In the genomic region with DNA sequence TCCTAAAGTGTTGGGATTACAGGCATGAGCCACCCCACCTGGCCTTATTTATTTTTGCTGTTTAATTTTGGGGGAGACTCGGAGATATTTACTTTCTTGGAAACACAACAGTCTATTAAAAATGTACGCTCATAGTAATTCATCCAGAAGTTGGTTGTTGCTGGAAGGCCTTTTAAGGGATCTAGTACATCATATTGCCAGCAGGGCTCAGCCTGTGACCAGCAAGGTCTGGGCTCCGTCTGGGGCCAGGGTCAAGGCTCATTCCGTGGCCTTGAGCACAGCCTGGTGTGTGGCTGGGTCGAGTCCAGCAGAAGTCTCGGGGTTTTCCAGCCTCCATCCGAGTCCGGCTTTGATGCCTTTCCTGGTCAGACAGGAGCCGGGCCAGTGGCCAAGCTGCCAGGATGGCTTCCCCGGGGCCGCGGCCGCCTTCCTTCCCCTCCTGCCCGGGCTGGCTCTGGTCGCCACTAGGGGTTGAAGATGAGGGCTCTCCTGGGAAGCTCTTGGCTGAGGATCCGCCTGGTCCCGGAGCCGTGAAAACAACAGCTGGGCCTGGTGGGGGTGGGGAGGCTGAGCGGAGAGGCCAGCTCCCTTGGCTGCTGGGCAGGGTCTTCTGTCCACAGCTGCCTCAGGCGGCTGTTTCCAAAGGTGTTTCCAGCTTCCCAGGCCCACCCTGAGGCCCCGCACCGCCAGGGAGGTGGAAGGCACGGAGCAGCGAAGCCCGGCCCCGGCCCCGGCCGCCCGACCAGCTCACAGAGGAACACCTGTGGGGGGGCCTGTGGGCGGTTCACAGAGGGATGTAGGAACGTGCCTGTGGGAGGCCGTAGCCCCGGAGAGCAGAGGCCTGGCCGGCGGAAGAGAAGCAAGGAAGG, we compare ENCODE assay signal across 8 cellular contexts. TPM values are rescaled to one million over a fixed set of nuclear protein-coding genes. Genes with fewer than 3 reads are reported as not detected.
DNase-seq lines count a peak whose midpoint lies in the region; ATAC-seq, FAIRE-seq and TF ChIP-seq lines count a peak whose summit lies in the region.

No MANE protein-coding gene starts in this region.

- H3K9me3 ChIP-seq in spleen: no peaks in the 10 kb centered on the region

- FAIRE-seq in HTR-8/SVneo (lab: Jason Lieb, UNC): no peak

- peak overlapping the region; percentile 14 to 82 (median 74) for H3K27ac ChIP-seq in spleen

- intact Hi-C loops in spleen (cut with DNase I; ENCODE audit: low total_unique reads): no loop called here

- H3K4me3 ChIP-seq in H7 (ENCODE audit: insufficient read depth, low read depth, low read length): no peak overlapping the region
- no peak overlapping the region for H3K4me3 ChIP-seq in astrocyte of the spinal cord (ENCODE audit: low read depth, low read length)
- H3K4me3 ChIP-seq in spleen: no peak overlapping the region

- peak; percentile 93 for DNase-seq in H7
- DNase-seq in astrocyte of the spinal cord (ENCODE audit: low read depth, low spot score): peak; percentile 67
- peak; percentile 70 for DNase-seq in iPS-NIHi11 (ENCODE audit: low spot score)
- peak; percentile 86 for DNase-seq in spleen
- no peak for DNase-seq in NCI-H345 treated with DMSO at 0.1 percent for 48 hours (lab: John Stamatoyannopoulos, UW; ENCODE audit: unreplicated experiment)
- no peak for DNase-seq in HTR-8/SVneo (ENCODE audit: insufficient read length, low spot score)
- DNase-seq in activated CD4-positive, alpha-beta T cell treated with anti-CD3 and anti-CD28 coated beads, Interleukin-2, amount 50 U/mL, for 4 hours: no peak

- TF ChIP-seq CTCF in astrocyte of the spinal cord (IDR thresholded peaks at IDR 0.05; ENCODE audit: low read depth, low read length) (peak; percentile 10), spleen (IDR thresholded peaks at IDR 0.05 in 8 of 11, conservative IDR thresholded peaks at IDR 0.05 in 3 of 11) (peak in 5 of 11 experiments; percentile 6 to 36 (median 29))

- in situ Hi-C loops in astrocyte of the spinal cord (cut with HindIII; ENCODE audit: low sequenced_read_pairs): no loop called here

- H3K36me3 ChIP-seq in H7 (replicated peaks; ENCODE audit: control insufficient read depth, insufficient read depth, low read length): no peaks in the 10 kb centered on the region
- H3K36me3 ChIP-seq in spleen: no peaks in the 10 kb centered on the region

- no peak for ATAC-seq in GM21529 (IDR thresholded peaks at IDR 0.05; ENCODE audit: unreplicated experiment)

- TF ChIP-seq POLR2A in spleen (IDR thresholded peaks at IDR 0.05): no peak

- WGBS in spleen, 5 donors: 28 to 55% (median 52%) methylated on average over 24 to 35 of the region's 35 CpGs

- H3K27me3 ChIP-seq in H7 (ENCODE audit: control insufficient read depth, insufficient read depth, low read length): peaks cover 2% of the 10 kb centered on the region; the same call in 1 of the 2 replicates
- H3K27me3 ChIP-seq in spleen (replicated peaks in 1 of 7): peaks cover 0 to 98% (median 31%) of the 10 kb centered on the region in 7 donors

- H3K4me1 ChIP-seq in spleen: peaks cover 31 to 80% (median 55%) of the 10 kb centered on the region in 6 donors

RNA-seq across cellular contexts. Expression of gene VWA1, which starts 5.1 kb away (rescaled TPM):
- total RNA-seq in H7 (2014; rRNA removed; shearing (Covaris generic)): 32.1 and 37.1 TPM in 2 replicates
- total RNA-seq in spleen: 10 to 100 TPM in 6 of 7 donors, 1 to 10 TPM in 1; 3.9 to 18.0 (median 13.1) TPM
- 10 to 100 TPM in 2 of 3 donors, 1 to 10 TPM in 1; 4.1 to 12.7 (median 11.0) TPM for polyA plus RNA-seq in spleen

RNA-seq across cellular contexts. Expression of gene ANKRD65, which starts 9.3 kb away (rescaled TPM):
- total RNA-seq in H7 (2014; rRNA removed; shearing (Covaris generic)): 0.67 TPM in 1 of 2 replicates, not detected in the other
- total RNA-seq in spleen: 1 to 10 TPM in 5 of 7 donors, under 1 TPM in 2; 0.43 to 2.7 (median 1.2) TPM
- 1 to 10 TPM; 2.3 to 4.3 (median 3.0) TPM for polyA plus RNA-seq in spleen

RNA-seq across cellular contexts. Expression of gene ATAD3C, which starts 19.1 kb away (rescaled TPM):
- 0.14 and 0.74 TPM in 2 replicates for total RNA-seq in H7 (2014; rRNA removed; shearing (Covaris generic))
- total RNA-seq in spleen: 1 to 10 TPM in 2 of 7 donors, under 1 TPM in 3, not detected in 2; 0.25 to 3.9 (median 0.57) TPM
- under 1 TPM; 0.55 to 0.85 (median 0.83) TPM for polyA plus RNA-seq in spleen

RNA-seq across cellular contexts. Expression of gene MRPL20, which starts 23.3 kb away (rescaled TPM):
- 184 and 267 TPM in 2 replicates for total RNA-seq in H7 (2014; rRNA removed; shearing (Covaris generic))
- 100 to 1,000 TPM in 3 of 7 donors, 10 to 100 TPM in 4; 67.4 to 144 (median 91.3) TPM for total RNA-seq in spleen
- 100 to 1,000 TPM; 101 to 168 (median 122) TPM for polyA plus RNA-seq in spleen

RNA-seq across cellular contexts. Expression of gene CCNL2, which starts 31.2 kb away (rescaled TPM):
- total RNA-seq in H7 (2014; rRNA removed; shearing (Covaris generic)): 147 and 200 TPM in 2 replicates
- 100 to 1,000 TPM; 167 to 299 (median 208) TPM for total RNA-seq in spleen
- polyA plus RNA-seq in spleen: 100 to 1,000 TPM; 111 to 230 (median 199) TPM

Comparison
In these comparisons a context has a peak if more than half of its experiments do, and no peak if none do; other contexts are left out.
1. DNase-seq: peak in H7 (single experiment), astrocyte of the spinal cord (single experiment), iPS-NIHi11 (single experiment) and spleen (single experiment); none in NCI-H345 treated with DMSO at 0.1 percent for 48 hours (single experiment), HTR-8/SVneo (single experiment) and activated CD4-positive, alpha-beta T cell treated with anti-CD3 and anti-CD28 coated beads, Interleukin-2, amount 50 U/mL, for 4 hours (0 of 2).